Comparison of ENCODE assay signal across 10 cellular contexts in the genomic region with DNA sequence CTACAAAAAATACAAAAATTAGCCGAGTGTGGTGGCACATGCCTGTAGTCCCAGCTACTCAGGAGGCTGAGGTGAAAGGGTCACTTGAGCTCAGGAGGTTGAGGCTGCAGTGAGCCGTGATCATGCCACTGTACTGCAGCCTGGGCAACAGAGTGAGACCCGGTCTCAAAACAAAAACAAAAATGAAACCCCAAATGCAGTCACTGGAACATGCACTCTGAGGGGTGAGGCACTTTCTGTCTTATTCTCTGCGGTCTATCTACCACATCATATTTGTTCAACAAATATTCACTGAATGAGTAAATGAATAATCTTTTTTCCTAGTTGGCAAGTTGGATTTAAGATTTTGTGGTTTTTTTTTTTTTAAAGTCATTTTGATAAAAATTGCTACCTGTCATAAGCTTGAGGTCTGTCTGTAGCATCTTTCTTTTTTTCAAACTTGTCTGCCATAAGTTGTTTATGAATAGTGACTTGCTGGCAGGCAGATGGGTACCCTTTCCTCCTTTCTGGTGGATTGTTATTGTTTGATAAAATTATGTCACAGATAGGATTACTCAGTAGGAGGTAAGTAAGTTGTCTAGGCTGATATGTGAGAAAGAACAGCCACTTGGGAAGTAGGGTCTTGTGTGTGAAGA. TPM values are rescaled to one million over a fixed set of nuclear protein-coding genes. Genes with fewer than 3 reads are reported as not detected.
DNase-seq lines count a peak whose midpoint lies in the region; ATAC-seq and TF ChIP-seq lines count a peak whose summit lies in the region.
"Had no signal": no experiment of that assay in that cellular context is flagged by ENCODE, and none has a peak within 500 bp of the region (broad histone marks: within the 10 kb centered on the region; RNA-seq: fewer than 3 reads in every experiment).

No MANE protein-coding gene starts in this region.

- peak overlapping the region; percentile 30; the same call in 1 of the 2 replicates for H3K27ac ChIP-seq in BLaER1

- peaks cover 48% of the 10 kb centered on the region for H3K4me1 ChIP-seq in BLaER1

- CTCF ChIA-PET in activated CD8-positive, alpha-beta T cell treated with anti-CD3 and anti-CD28 coated beads, Interleukin-2, amount 10 ng/mL, durations not matched to agents 7 days and 5 days (lab: Charles Lee) = interaction anchor here (0.9 to 1.0 kb wide), 2 partner anchors 19 to 55 kb away, joined by 3 to 4 read pairs; no protein-coding TSS in a partner anchor

- peak overlapping the region; percentile 30 for H3K27ac Mint-ChIP-seq in activated CD8-positive, alpha-beta T cell treated with anti-CD3 and anti-CD28 coated beads, Interleukin-2, amount 10 ng/mL, durations not matched to agents 7 days and 5 days

- no peaks in the 10 kb centered on the region for H3K36me3 Mint-ChIP-seq in activated CD8-positive, alpha-beta T cell treated with anti-CD3 and anti-CD28 coated beads, Interleukin-2, amount 10 ng/mL, durations not matched to agents 7 days and 5 days (ENCODE audit: low read depth)

- DNase-seq in activated CD8-positive, alpha-beta T cell treated with anti-CD3 and anti-CD28 coated beads, Interleukin-2, amount 10 ng/mL, durations not matched to agents 7 days and 5 days = peak; percentile 28
- DNase-seq in C1 segment of cervical spinal cord (lab: John Stamatoyannopoulos, UW) (no peak), foreskin melanocyte (no peak), erythroblast (lab: John Stamatoyannopoulos, UW) (no peak), NCI-H510A (lab: John Stamatoyannopoulos, UW) (no peak)
- DNase-seq: DND-41, glutamatergic neuron had no signal

- no peaks in the 10 kb centered on the region for H4K20me1 ChIP-seq in BLaER1

- H3K27me3 ChIP-seq in BLaER1 = no peaks in the 10 kb centered on the region

- H3K9me3 Mint-ChIP-seq in activated CD8-positive, alpha-beta T cell treated with anti-CD3 and anti-CD28 coated beads, Interleukin-2, amount 10 ng/mL, durations not matched to agents 7 days and 5 days (ENCODE audit: insufficient read depth) = no peaks in the 10 kb centered on the region

- no peaks in the 10 kb centered on the region for H3K36me3 ChIP-seq in BLaER1

- H3K4me2 ChIP-seq in BLaER1 = peak overlapping the region; percentile 55

- H3K4me3 Mint-ChIP-seq in activated CD8-positive, alpha-beta T cell treated with anti-CD3 and anti-CD28 coated beads, Interleukin-2, amount 10 ng/mL, durations not matched to agents 7 days and 5 days = peak overlapping the region; percentile 50

- no peak overlapping the region for H3K4me3 ChIP-seq in BLaER1

- no peak for TF ChIP-seq POLR2A in erythroblast (IDR thresholded peaks at IDR 0.05; ENCODE audit: low read length)

- H3K27me3 Mint-ChIP-seq in activated CD8-positive, alpha-beta T cell treated with anti-CD3 and anti-CD28 coated beads, Interleukin-2, amount 10 ng/mL, durations not matched to agents 7 days and 5 days (ENCODE audit: low read depth) = peaks cover 9% of the 10 kb centered on the region

- H3K9ac ChIP-seq in BLaER1 = no peak overlapping the region

- ATAC-seq in GM19043 (IDR thresholded peaks at IDR 0.05; ENCODE audit: low read depth, unreplicated experiment) = peak; percentile 88
- peak; percentile 91 for ATAC-seq in HG03045 (IDR thresholded peaks at IDR 0.05; ENCODE audit: unreplicated experiment)
- peak; percentile 63 for ATAC-seq in activated CD8-positive, alpha-beta T cell treated with anti-CD3 and anti-CD28 coated beads, Interleukin-2, amount 10 ng/mL, durations not matched to agents 7 days and 5 days

- POLR2A ChIA-PET in activated CD8-positive, alpha-beta T cell treated with anti-CD3 and anti-CD28 coated beads, Interleukin-2, amount 10 ng/mL, durations not matched to agents 7 days and 5 days (lab: Charles Lee) = interaction anchor here (1.1 kb wide), 1 partner anchor 11 kb away, joined by 8 read pairs; a partner anchor contains a TSS

- peaks cover 37% of the 10 kb centered on the region for H3K4me1 Mint-ChIP-seq in activated CD8-positive, alpha-beta T cell treated with anti-CD3 and anti-CD28 coated beads, Interleukin-2, amount 10 ng/mL, durations not matched to agents 7 days and 5 days (ENCODE audit: low read depth)

- H3K9me3 ChIP-seq in BLaER1 = no peaks in the 10 kb centered on the region

RNA-seq across cellular contexts. Expression of a gene that starts 11.8 kb away (rescaled TPM):
- total RNA-seq in activated CD8-positive, alpha-beta T cell treated with anti-CD3 and anti-CD28 coated beads, Interleukin-2, amount 10 ng/mL, durations not matched to agents 7 days and 5 days = not detected
